Comparison of ENCODE assay signal across 19 cellular contexts in genomic region chr14:89340782-89341181, GRCh38.
A peak's percentile ranks its signal among the peaks of the same experiment; 100 is the strongest.
DNase-seq lines count a peak whose midpoint lies in the region; ATAC-seq and TF ChIP-seq lines count a peak whose summit lies in the region.
"Had no signal": no experiment of that assay in that cellular context is flagged by ENCODE, and none has a peak within 500 bp of the region (broad histone marks: within the 10 kb centered on the region; RNA-seq: fewer than 3 reads in every experiment).

No MANE protein-coding gene starts in this region.

- TF ChIP-seq POLR2A in right lobe of liver (IDR thresholded peaks at IDR 0.05): no peak

- H3K4me3 Mint-ChIP-seq in activated CD8-positive, alpha-beta T cell treated with anti-CD3 and anti-CD28 coated beads, Interleukin-2, amount 10 ng/mL, durations not matched to agents 7 days and 5 days: no peak overlapping the region
- H3K4me3 Mint-ChIP-seq in activated CD8-positive, alpha-beta T cell treated with anti-CD3 and anti-CD28 coated beads for 36 hours: no peak overlapping the region
- H3K4me3 Mint-ChIP-seq in T-helper 17 cell: no peak overlapping the region
- H3K4me3 Mint-ChIP-seq in stimulated activated naive B cell treated with anti-CD40 and anti-IgM and Interleukin-4, amounts not matched to agents 10 μg/mL and 1 μg/mL and 100 μg/mL, for 72 hours: no peak overlapping the region
- H3K4me3 Mint-ChIP-seq in T-helper 2 cell treated with Interferon-gamma antibody and Interleukin-4, amounts not matched to agents 5 μg/mL and 100 μg/mL, for 36 hours: no peak overlapping the region
- H3K4me3 Mint-ChIP-seq: CD8-positive, alpha-beta T cell had no signal

- ATAC-seq in activated CD8-positive, alpha-beta T cell treated with anti-CD3 and anti-CD28 coated beads, Interleukin-2, amount 10 ng/mL, durations not matched to agents 7 days and 5 days: no peak
- no peak for ATAC-seq in activated CD8-positive, alpha-beta T cell treated with anti-CD3 and anti-CD28 coated beads for 36 hours
- no peak for ATAC-seq in T-helper 17 cell
- ATAC-seq in right lobe of liver: no peak
- ATAC-seq in stimulated activated naive B cell treated with anti-CD40 and anti-IgM and Interleukin-4, amounts not matched to agents 10 μg/mL and 1 μg/mL and 100 μg/mL, for 72 hours (replicated peaks): peak; percentile 60 to 62
- ATAC-seq: CD8-positive, alpha-beta T cell; upper lobe of right lung had no signal

- H3K4me3 ChIP-seq in right lobe of liver: no peak overlapping the region
- H3K4me3 ChIP-seq: upper lobe of right lung had no signal

- CTCF ChIA-PET in activated CD8-positive, alpha-beta T cell treated with anti-CD3 and anti-CD28 coated beads, Interleukin-2, amount 10 ng/mL, durations not matched to agents 7 days and 5 days (lab: Charles Lee): interaction anchor here (1.0 kb wide), 1 partner anchor 245 kb away, joined by 3 read pairs; no protein-coding TSS in a partner anchor
- CTCF ChIA-PET in activated CD8-positive, alpha-beta T cell treated with anti-CD3 and anti-CD28 coated beads for 36 hours (lab: Charles Lee): interaction anchor here (1.4 kb wide), 1 partner anchor 24 kb away, joined by 3 read pairs; no protein-coding TSS in a partner anchor

- POLR2A ChIA-PET in activated CD8-positive, alpha-beta T cell treated with anti-CD3 and anti-CD28 coated beads, Interleukin-2, amount 10 ng/mL, durations not matched to agents 7 days and 5 days (lab: Charles Lee): no interaction called here
- POLR2A ChIA-PET in activated CD8-positive, alpha-beta T cell treated with anti-CD3 and anti-CD28 coated beads for 36 hours (lab: Charles Lee): interaction anchor here (0.9 kb wide), 1 partner anchor 24 kb away, joined by 3 read pairs; no protein-coding TSS in a partner anchor

- no peak for DNase-seq in activated CD8-positive, alpha-beta T cell treated with anti-CD3 and anti-CD28 coated beads, Interleukin-2, amount 10 ng/mL, durations not matched to agents 7 days and 5 days
- no peak for DNase-seq in activated CD8-positive, alpha-beta T cell treated with anti-CD3 and anti-CD28 coated beads for 36 hours
- DNase-seq in T-helper 17 cell (no peak), right lobe of liver (no peak), AG08395 (ENCODE audit: low spot score) (no peak), C1 segment of cervical spinal cord (lab: John Stamatoyannopoulos, UW) (no peak)
- DNase-seq in stimulated activated naive B cell treated with anti-CD40 and anti-IgM and Interleukin-4, amounts not matched to agents 10 μg/mL and 1 μg/mL and 100 μg/mL, for 72 hours: no peak
- no peak for DNase-seq in T-helper 2 cell treated with Interferon-gamma antibody and Interleukin-4, amounts not matched to agents 5 μg/mL and 100 μg/mL, for 36 hours (ENCODE audit: low spot score)
- DNase-seq: activated gamma-delta T cell; CD8-positive, alpha-beta T cell; DND-41; foreskin melanocyte; NCI-H146; NCI-H226; Right ventricle myocardium superior; stimulated activated naive CD4-positive, alpha-beta T cell; T-helper 1 cell; upper lobe of right lung had no signal

- peaks cover 22% of the 10 kb centered on the region for H3K36me3 Mint-ChIP-seq in activated CD8-positive, alpha-beta T cell treated with anti-CD3 and anti-CD28 coated beads, Interleukin-2, amount 10 ng/mL, durations not matched to agents 7 days and 5 days (ENCODE audit: low read depth)
- H3K36me3 Mint-ChIP-seq in activated CD8-positive, alpha-beta T cell treated with anti-CD3 and anti-CD28 coated beads for 36 hours (ENCODE audit: low read depth): peaks cover 23% of the 10 kb centered on the region
- peaks cover 5% of the 10 kb centered on the region for H3K36me3 Mint-ChIP-seq in T-helper 17 cell (ENCODE audit: low read depth)
- peaks cover 41 to 64% of the 10 kb centered on the region in 2 donors for H3K36me3 Mint-ChIP-seq in stimulated activated naive B cell treated with anti-CD40 and anti-IgM and Interleukin-4, amounts not matched to agents 10 μg/mL and 1 μg/mL and 100 μg/mL, for 72 hours
- peaks cover 18% of the 10 kb centered on the region for H3K36me3 Mint-ChIP-seq in T-helper 2 cell treated with Interferon-gamma antibody and Interleukin-4, amounts not matched to agents 5 μg/mL and 100 μg/mL, for 36 hours (ENCODE audit: low read depth)

- H3K9me3 ChIP-seq in T-helper 17 cell (ENCODE audit: control insufficient read depth, low read length, poor library complexity, severe bottlenecking): no peaks in the 10 kb centered on the region
- H3K9me3 ChIP-seq in right lobe of liver: no peaks in the 10 kb centered on the region
- H3K9me3 ChIP-seq: upper lobe of right lung had no signal

- peaks cover 0 to 54% (median 14%) of the 10 kb centered on the region in 4 donors for H3K4me1 ChIP-seq in right lobe of liver

- H3K27me3 Mint-ChIP-seq in activated CD8-positive, alpha-beta T cell treated with anti-CD3 and anti-CD28 coated beads, Interleukin-2, amount 10 ng/mL, durations not matched to agents 7 days and 5 days (ENCODE audit: low read depth): no peaks in the 10 kb centered on the region
- no peaks in the 10 kb centered on the region for H3K27me3 Mint-ChIP-seq in activated CD8-positive, alpha-beta T cell treated with anti-CD3 and anti-CD28 coated beads for 36 hours
- no peaks in the 10 kb centered on the region for H3K27me3 Mint-ChIP-seq in T-helper 17 cell
- H3K27me3 Mint-ChIP-seq in stimulated activated naive B cell treated with anti-CD40 and anti-IgM and Interleukin-4, amounts not matched to agents 10 μg/mL and 1 μg/mL and 100 μg/mL, for 72 hours: no peaks in the 10 kb centered on the region
- H3K27me3 Mint-ChIP-seq in T-helper 2 cell treated with Interferon-gamma antibody and Interleukin-4, amounts not matched to agents 5 μg/mL and 100 μg/mL, for 36 hours (ENCODE audit: low read depth): no peaks in the 10 kb centered on the region

- H3K27ac Mint-ChIP-seq in activated CD8-positive, alpha-beta T cell treated with anti-CD3 and anti-CD28 coated beads, Interleukin-2, amount 10 ng/mL, durations not matched to agents 7 days and 5 days: peak overlapping the region; percentile 17
- H3K27ac Mint-ChIP-seq in activated CD8-positive, alpha-beta T cell treated with anti-CD3 and anti-CD28 coated beads for 36 hours: no peak overlapping the region
- peak overlapping the region; percentile 43 for H3K27ac Mint-ChIP-seq in T-helper 17 cell
- H3K27ac Mint-ChIP-seq in stimulated activated naive B cell treated with anti-CD40 and anti-IgM and Interleukin-4, amounts not matched to agents 10 μg/mL and 1 μg/mL and 100 μg/mL, for 72 hours: peak overlapping the region; percentile 53
- no peak overlapping the region for H3K27ac Mint-ChIP-seq in T-helper 2 cell treated with Interferon-gamma antibody and Interleukin-4, amounts not matched to agents 5 μg/mL and 100 μg/mL, for 36 hours
- H3K27ac Mint-ChIP-seq: CD8-positive, alpha-beta T cell; progenitor cell of endocrine pancreas had no signal

- H3K4me1 Mint-ChIP-seq in activated CD8-positive, alpha-beta T cell treated with anti-CD3 and anti-CD28 coated beads, Interleukin-2, amount 10 ng/mL, durations not matched to agents 7 days and 5 days (ENCODE audit: low read depth): peaks cover 26% of the 10 kb centered on the region
- peaks cover 56% of the 10 kb centered on the region for H3K4me1 Mint-ChIP-seq in activated CD8-positive, alpha-beta T cell treated with anti-CD3 and anti-CD28 coated beads for 36 hours (ENCODE audit: low read depth)
- peaks cover 25% of the 10 kb centered on the region for H3K4me1 Mint-ChIP-seq in T-helper 17 cell
- H3K4me1 Mint-ChIP-seq in stimulated activated naive B cell treated with anti-CD40 and anti-IgM and Interleukin-4, amounts not matched to agents 10 μg/mL and 1 μg/mL and 100 μg/mL, for 72 hours: peaks cover 40 to 59% of the 10 kb centered on the region in 2 donors
- peaks cover 30% of the 10 kb centered on the region for H3K4me1 Mint-ChIP-seq in T-helper 2 cell treated with Interferon-gamma antibody and Interleukin-4, amounts not matched to agents 5 μg/mL and 100 μg/mL, for 36 hours (ENCODE audit: low read depth)

- TF ChIP-seq CTCF in activated CD8-positive, alpha-beta T cell treated with anti-CD3 and anti-CD28 coated beads for 36 hours (IDR thresholded peaks at IDR 0.05): no peak
- TF ChIP-seq CTCF in right lobe of liver (IDR thresholded peaks at IDR 0.05): no peak

- intact Hi-C loops in activated CD8-positive, alpha-beta T cell treated with anti-CD3 and anti-CD28 coated beads for 36 hours (cut with micrococcal nuclease): no loop called here
- intact Hi-C loops in right lobe of liver (cut with DNase I): no loop called here

- H3K9me3 Mint-ChIP-seq in activated CD8-positive, alpha-beta T cell treated with anti-CD3 and anti-CD28 coated beads, Interleukin-2, amount 10 ng/mL, durations not matched to agents 7 days and 5 days (ENCODE audit: insufficient read depth): no peaks in the 10 kb centered on the region
- H3K9me3 Mint-ChIP-seq in activated CD8-positive, alpha-beta T cell treated with anti-CD3 and anti-CD28 coated beads for 36 hours: no peaks in the 10 kb centered on the region
- no peaks in the 10 kb centered on the region for H3K9me3 Mint-ChIP-seq in stimulated activated naive B cell treated with anti-CD40 and anti-IgM and Interleukin-4, amounts not matched to agents 10 μg/mL and 1 μg/mL and 100 μg/mL, for 72 hours
- no peaks in the 10 kb centered on the region for H3K9me3 Mint-ChIP-seq in T-helper 2 cell treated with Interferon-gamma antibody and Interleukin-4, amounts not matched to agents 5 μg/mL and 100 μg/mL, for 36 hours
- H3K9me3 Mint-ChIP-seq: CD8-positive, alpha-beta T cell had no signal

- 64% methylated on average over 6 of the region's 7 CpGs for WGBS in right lobe of liver (ENCODE audit: insufficient coverage, low coverage, low lambda C conversion rate, missing lambda C conversion rate)

- peak overlapping the region in 2 of 3 donors; percentile 64 to 83 for H3K27ac ChIP-seq in right lobe of liver
- H3K27ac ChIP-seq: upper lobe of right lung had no signal

- H3K36me3 ChIP-seq in right lobe of liver: no peaks in the 10 kb centered on the region
- H3K36me3 ChIP-seq: upper lobe of right lung had no signal

- no peaks in the 10 kb centered on the region for H3K27me3 ChIP-seq in right lobe of liver
- H3K27me3 ChIP-seq: upper lobe of right lung had no signal

Comparison
In these comparisons a context has a peak if more than half of its experiments do, and no peak if none do; other contexts are left out.
1. H3K27ac Mint-ChIP-seq: peak in activated CD8-positive, alpha-beta T cell treated with anti-CD3 and anti-CD28 coated beads, Interleukin-2, amount 10 ng/mL, durations not matched to agents 7 days and 5 days (single experiment), T-helper 17 cell (single experiment) and stimulated activated naive B cell treated with anti-CD40 and anti-IgM and Interleukin-4, amounts not matched to agents 10 μg/mL and 1 μg/mL and 100 μg/mL, for 72 hours (single experiment); none in activated CD8-positive, alpha-beta T cell treated with anti-CD3 and anti-CD28 coated beads for 36 hours (single experiment) and T-helper 2 cell treated with Interferon-gamma antibody and Interleukin-4, amounts not matched to agents 5 μg/mL and 100 μg/mL, for 36 hours (single experiment).
2. ATAC-seq: peak in stimulated activated naive B cell treated with anti-CD40 and anti-IgM and Interleukin-4, amounts not matched to agents 10 μg/mL and 1 μg/mL and 100 μg/mL, for 72 hours (2 of 2); none in activated CD8-positive, alpha-beta T cell treated with anti-CD3 and anti-CD28 coated beads, Interleukin-2, amount 10 ng/mL, durations not matched to agents 7 days and 5 days (single experiment), activated CD8-positive, alpha-beta T cell treated with anti-CD3 and anti-CD28 coated beads for 36 hours (single experiment), T-helper 17 cell (single experiment) and right lobe of liver (0 of 4).